12 cellular contexts compared by ENCODE assay signal in the genomic region with DNA sequence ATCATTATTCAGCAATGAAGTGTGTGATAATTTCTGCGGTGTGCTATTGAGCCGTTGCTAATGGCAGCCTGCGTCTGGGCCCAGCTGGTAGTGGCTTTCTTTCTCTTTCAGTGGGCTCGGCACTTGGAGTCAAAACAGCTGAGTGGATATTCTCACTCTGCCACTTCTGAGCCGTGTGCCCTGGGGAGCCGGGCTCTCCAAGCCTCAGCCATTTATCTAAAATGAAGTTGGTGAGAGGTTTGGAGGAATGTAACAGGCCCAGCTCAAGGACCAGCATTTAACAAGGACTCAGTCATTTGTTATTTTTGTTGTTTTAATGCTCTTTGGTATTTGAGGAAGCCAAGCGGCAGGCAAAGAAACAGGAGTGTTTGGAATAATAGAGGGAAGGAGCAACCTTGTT.
DNase-seq lines count a peak whose midpoint lies in the region; ATAC-seq and TF ChIP-seq lines count a peak whose summit lies in the region.
"Had no signal": no experiment of that assay in that cellular context is flagged by ENCODE, and none has a peak within 500 bp of the region (broad histone marks: within the 10 kb centered on the region; RNA-seq: fewer than 3 reads in every experiment).

No MANE protein-coding gene starts in this region.

- H3K4me3 Mint-ChIP-seq in nephron progenitor cell, result no peak overlapping the region
- H3K4me3 Mint-ChIP-seq: stimulated activated naive CD8-positive, alpha-beta T cell treated with anti-CD3 and anti-CD28 coated beads, Interleukin-15, amount 100 ng/mL, for 72 hours had no signal

- H3K4me1 Mint-ChIP-seq in nephron progenitor cell, result peaks cover 28% of the 10 kb centered on the region
- H3K4me1 Mint-ChIP-seq: stimulated activated naive CD8-positive, alpha-beta T cell treated with anti-CD3 and anti-CD28 coated beads, Interleukin-15, amount 100 ng/mL, for 72 hours had no signal

- in situ Hi-C loops in astrocyte of the spinal cord (cut with HindIII; ENCODE audit: low sequenced_read_pairs), result no loop called here

- no peak for ATAC-seq in GM21619 (IDR thresholded peaks at IDR 0.05; ENCODE audit: unreplicated experiment)
- ATAC-seq: stimulated activated naive CD8-positive, alpha-beta T cell treated with anti-CD3 and anti-CD28 coated beads, Interleukin-15, amount 100 ng/mL, for 72 hours had no signal

- no peak overlapping the region for H3K27ac ChIP-seq in dorsolateral prefrontal cortex
- H3K27ac ChIP-seq: HL-60 had no signal

- peak; percentile 6 for DNase-seq in EH (ENCODE audit: low read depth)
- peak; percentile 81 to 94 (median 90) for DNase-seq in NCI-H1417 (lab: John Stamatoyannopoulos, UW)
- peak; percentile 37 for DNase-seq in astrocyte of the spinal cord (ENCODE audit: low read depth, low spot score)
- DNase-seq in nephron progenitor cell, result no peak
- no peak for DNase-seq in GM10266 (ENCODE audit: extremely low spot score)
- DNase-seq in dorsolateral prefrontal cortex, result no peak
- no peak for DNase-seq in pons (ENCODE audit: low spot score)
- DNase-seq: BE2C; sigmoid colon; stimulated activated naive CD8-positive, alpha-beta T cell treated with anti-CD3 and anti-CD28 coated beads, Interleukin-15, amount 100 ng/mL, for 72 hours had no signal

- H3K27me3 ChIP-seq in dorsolateral prefrontal cortex, result no peaks in the 10 kb centered on the region
- H3K27me3 ChIP-seq: BE2C, sigmoid colon had no signal

- intact Hi-C loops in dorsolateral prefrontal cortex (cut with DNase I), result no loop called here

- H3K4me3 ChIP-seq in astrocyte of the spinal cord (ENCODE audit: low read depth, low read length) (no peak overlapping the region), dorsolateral prefrontal cortex (no peak overlapping the region)
- H3K4me3 ChIP-seq: sigmoid colon had no signal

- H3K27ac Mint-ChIP-seq in nephron progenitor cell, result peak overlapping the region; percentile 46

- no peaks in the 10 kb centered on the region for H3K36me3 Mint-ChIP-seq in nephron progenitor cell (ENCODE audit: low read depth)

- H3K27me3 Mint-ChIP-seq in nephron progenitor cell (ENCODE audit: low read depth, poor library complexity), result no peaks in the 10 kb centered on the region

- TF ChIP-seq CTCF in astrocyte of the spinal cord (IDR thresholded peaks at IDR 0.05; ENCODE audit: low read depth, low read length), result no peak
- TF ChIP-seq CTCF in nephron progenitor cell (IDR thresholded peaks at IDR 0.05), result no peak
- TF ChIP-seq CTCF in GM10266 (IDR thresholded peaks at IDR 0.05; ENCODE audit: control insufficient read depth, insufficient read depth, low read depth, missing control alignments), result no peak
- no peak for TF ChIP-seq CTCF in dorsolateral prefrontal cortex (IDR thresholded peaks at IDR 0.05 in 54 of 56, conservative IDR thresholded peaks at IDR 0.05 in 2 of 56; ENCODE audit: low read depth in 1 of 56, partially characterized antibody in 56 of 56)

- H3K9me3 Mint-ChIP-seq in nephron progenitor cell, result peaks cover 13% of the 10 kb centered on the region
- H3K9me3 Mint-ChIP-seq: stimulated activated naive CD8-positive, alpha-beta T cell treated with anti-CD3 and anti-CD28 coated beads, Interleukin-15, amount 100 ng/mL, for 72 hours had no signal

Comparison
In these comparisons a context has a peak if more than half of its experiments do, and no peak if none do; other contexts are left out.
1. DNase-seq: peak in EH (single experiment), NCI-H1417 (3 of 3) and astrocyte of the spinal cord (single experiment); none in nephron progenitor cell (single experiment), GM10266 (single experiment), dorsolateral prefrontal cortex (0 of 10) and pons (single experiment).